ENCODE assay signal across 1 cellular context in genomic region chr12:45990468-45991288, GRCh38.
TF ChIP-seq lines count a peak whose summit lies in the region.

SCAF11 (minus strand) TSS chr12:45990574; CDS start chr12:45964167, 26,407 bp downstream.

TF ChIP-seq in HepG2, 621 proteins besides CTCF, POLR2A, EP300 and RAD21 (continued from another document and continues in another):
- TF ChIP-seq HMGXB4 (CRISPR knock-in tag; IDR thresholded peaks at IDR 0.05; ENCODE audit: borderline replicate concordance in 1 of 2, low read depth in 1 of 2) (peak; percentile 87 to 94; a peak in 3 of 4 replicates), ZNF510 (CRISPR knock-in tag; IDR thresholded peaks at IDR 0.05; ENCODE audit: low read depth) (no peak), TFDP2 (CRISPR knock-in tag; IDR thresholded peaks at IDR 0.05) (peak; percentile 95), ZNF318 (CRISPR knock-in tag; IDR thresholded peaks at IDR 0.05) (peak; percentile 79; the same call in 1 of the 2 replicates), HDAC1 (CRISPR knock-in tag; IDR thresholded peaks at IDR 0.05) (peak; percentile 92), ZNF746 (CRISPR knock-in tag; IDR thresholded peaks at IDR 0.05) (peak; percentile 94; the same call in 1 of the 2 replicates), HNF4G (IDR thresholded peaks at IDR 0.05; ENCODE audit: borderline replicate concordance, low read depth, low read length) (peak; percentile 88), HNF4G (CRISPR knock-in tag; IDR thresholded peaks at IDR 0.05; ENCODE audit: borderline replicate concordance, low read depth) (peak; percentile 86), SRSF4 (IDR thresholded peaks at IDR 0.05; ENCODE audit: low read depth, low read length, poor library complexity, severe bottlenecking) (no peak), ELK4 (CRISPR knock-in tag; IDR thresholded peaks at IDR 0.05; ENCODE audit: borderline replicate concordance) (no peak; the same call in 1 of the 2 replicates), ZBTB20 (CRISPR knock-in tag; IDR thresholded peaks at IDR 0.05; ENCODE audit: borderline replicate concordance, low read depth) (peak; percentile 83; the same call in 1 of the 2 replicates), HMG20B (CRISPR knock-in tag; conservative IDR thresholded peaks at IDR 0.05) (peak; percentile 47), ZNF335 (CRISPR knock-in tag; IDR thresholded peaks at IDR 0.05) (peak; percentile 48; the same call in 1 of the 2 replicates), ZNF350 (CRISPR knock-in tag; IDR thresholded peaks at IDR 0.05; ENCODE audit: borderline replicate concordance, low read depth) (peak; percentile 95), ELF4 (CRISPR knock-in tag; IDR thresholded peaks at IDR 0.05; ENCODE audit: borderline replicate concordance) (no peak), KDM6A (CRISPR knock-in tag; IDR thresholded peaks at IDR 0.05; ENCODE audit: low read depth) (peak; percentile 55), ZNF3 (CRISPR knock-in tag; IDR thresholded peaks at IDR 0.05) (no peak), HOXA9 (CRISPR knock-in tag; IDR thresholded peaks at IDR 0.05; ENCODE audit: borderline replicate concordance) (peak; percentile 47; the same call in 1 of the 2 replicates), ZC3H4 (CRISPR knock-in tag; IDR thresholded peaks at IDR 0.05; ENCODE audit: borderline replicate concordance) (no peak; the same call in none of the 2 replicates), ZNF468 (CRISPR knock-in tag; IDR thresholded peaks at IDR 0.05) (no peak; the same call in 1 of the 2 replicates), CREB3 (CRISPR knock-in tag; IDR thresholded peaks at IDR 0.05) (no peak), ZKSCAN8 (CRISPR knock-in tag; IDR thresholded peaks at IDR 0.05; ENCODE audit: borderline replicate concordance) (peak; percentile 79), ZNF800 (CRISPR knock-in tag; IDR thresholded peaks at IDR 0.05) (peak; percentile 80; the same call in 1 of the 2 replicates), ZNF552 (CRISPR knock-in tag; IDR thresholded peaks at IDR 0.05; ENCODE audit: borderline replicate concordance) (peak; percentile 86), ZNF296 (CRISPR knock-in tag; conservative IDR thresholded peaks at IDR 0.05) (no peak), TCF7 (IDR thresholded peaks at IDR 0.05; ENCODE audit: low read depth) (no peak), MXD1 (CRISPR knock-in tag; IDR thresholded peaks at IDR 0.05) (peak; percentile 74; the same call in 1 of the 2 replicates), AGO1 (IDR thresholded peaks at IDR 0.05; ENCODE audit: low read depth, low read length, poor library complexity, severe bottlenecking) (no peak), ZBTB37 (CRISPR knock-in tag; IDR thresholded peaks at IDR 0.05) (peak; percentile 58; the same call in 1 of the 2 replicates), KDM5B (CRISPR knock-in tag; IDR thresholded peaks at IDR 0.05; ENCODE audit: borderline replicate concordance) (peak; percentile 87; the same call in 1 of the 2 replicates), HIC2 (CRISPR knock-in tag; IDR thresholded peaks at IDR 0.05; ENCODE audit: low read depth) (no peak), NR2F2 (IDR thresholded peaks at IDR 0.05; ENCODE audit: borderline replicate concordance, low read depth) (peak; percentile 67; the same call in 1 of the 2 replicates), DZIP1 (CRISPR knock-in tag; IDR thresholded peaks at IDR 0.05) (peak; percentile 97)
